13 cellular contexts compared by ENCODE assay signal in genomic region chr9:93186151-93186715, GRCh38. TPM values are rescaled to one million over a fixed set of nuclear protein-coding genes. Genes with fewer than 3 reads are reported as not detected.
DNase-seq lines count a peak whose midpoint lies in the region; ATAC-seq and TF ChIP-seq lines count a peak whose summit lies in the region.
"Had no signal": no experiment of that assay in that cellular context is flagged by ENCODE, and none has a peak within 500 bp of the region (broad histone marks: within the 10 kb centered on the region; RNA-seq: fewer than 3 reads in every experiment).

No MANE protein-coding gene starts in this region.

- H2AFZ ChIP-seq in PC-3 (ENCODE audit: low read length) (no peak overlapping the region), neuronal stem cell (ENCODE audit: low read length) (peak overlapping the region; percentile 68)

- H3K4me1 Mint-ChIP-seq in CD8-positive, alpha-beta memory T cell: peaks cover 8 to 14% (median 8%) of the 10 kb centered on the region in 3 donors
- H3K4me1 Mint-ChIP-seq in glutamatergic neuron (ENCODE audit: low read depth, unreplicated experiment): peaks cover 26% of the 10 kb centered on the region

- ATAC-seq in PC-3 (no peak), HG03280 (IDR thresholded peaks at IDR 0.05; ENCODE audit: unreplicated experiment) (no peak), HG02763 (IDR thresholded peaks at IDR 0.05; ENCODE audit: unreplicated experiment) (no peak), GM21447 (IDR thresholded peaks at IDR 0.05; ENCODE audit: unreplicated experiment) (no peak)
- ATAC-seq: activated naive CD4-positive, alpha-beta T cell treated with anti-CD3 and anti-CD28 coated beads, Interleukin-2, amount 50 U/mL, for 72 hours had no signal

- peaks cover 7% of the 10 kb centered on the region for H3K79me1 ChIP-seq in neuronal stem cell (ENCODE audit: low read depth, low read length)

- H4K20me1 ChIP-seq in PC-3 (ENCODE audit: low read length): no peaks in the 10 kb centered on the region

- intact Hi-C loops in PC-3 (cut with micrococcal nuclease): no loop called here

- peak overlapping the region; percentile 49 for H2AK5ac ChIP-seq in neuronal stem cell (ENCODE audit: low read depth, low read length)

- H2BK5ac ChIP-seq in neuronal stem cell (ENCODE audit: low read length): no peak overlapping the region

- no peaks in the 10 kb centered on the region for H3K36me3 Mint-ChIP-seq in CD8-positive, alpha-beta memory T cell
- H3K36me3 Mint-ChIP-seq in glutamatergic neuron (ENCODE audit: unreplicated experiment): no peaks in the 10 kb centered on the region
- H3K36me3 Mint-ChIP-seq: activated naive CD4-positive, alpha-beta T cell treated with anti-CD3 and anti-CD28 coated beads, Interleukin-2, amount 50 U/mL, for 72 hours had no signal

- no peak overlapping the region for H4K91ac ChIP-seq in neuronal stem cell (ENCODE audit: low read depth, low read length, poor library complexity)

- no peak for DNase-seq in CD8-positive, alpha-beta memory T cell
- no peak for DNase-seq in PC-3
- DNase-seq in glutamatergic neuron: no peak
- DNase-seq in neuronal stem cell (ENCODE audit: low spot score): no peak
- DNase-seq in HEK293T (ENCODE audit: extremely low spot score): no peak
- DNase-seq: activated CD4-positive, alpha-beta T cell treated with anti-CD3 and anti-CD28 coated beads for 48 hours; NCI-H345; tibial artery had no signal

- H3K4me3 Mint-ChIP-seq in CD8-positive, alpha-beta memory T cell: peak overlapping the region; percentile 39 to 87 (median 68)
- H3K4me3 Mint-ChIP-seq in glutamatergic neuron (ENCODE audit: unreplicated experiment): peak overlapping the region; percentile 92

- POLR2A ChIA-PET in CD8-positive, alpha-beta memory T cell (lab: Charles Lee): no interaction called here
- POLR2A ChIA-PET in PC-3 (lab: Charles Lee; ENCODE audit: unreplicated experiment) (no interaction called here), HEK293T (lab: Yijun Ruan, JAX) (no interaction called here)

- H4K8ac ChIP-seq in neuronal stem cell (ENCODE audit: low read depth, low read length): no peak overlapping the region

- no peak for TF ChIP-seq CTCF in PC-3 (conservative IDR thresholded peaks at IDR 0.05; ENCODE audit: low read depth, low read length)
- TF ChIP-seq CTCF in glutamatergic neuron (IDR thresholded peaks at IDR 0.05; ENCODE audit: partially characterized antibody, unreplicated experiment): no peak

- no CpG with 5 or more reads among the region's 13 CpGs for WGBS in neuronal stem cell (ENCODE audit: extremely low coverage in 2 of 2, insufficient read length in 2 of 2, insufficient replicate concordance in 1 of 2), 2 donors

- H3K79me2 ChIP-seq in PC-3 (ENCODE audit: low read length): peaks cover 46% of the 10 kb centered on the region

- H3K4me2 ChIP-seq in PC-3 (ENCODE audit: low read length) (peak overlapping the region; percentile 82), neuronal stem cell (ENCODE audit: insufficient read depth, low read length, poor library complexity, severe bottlenecking) (no peak overlapping the region)

- H3K4me1 ChIP-seq in CD8-positive, alpha-beta memory T cell (ENCODE audit: insufficient read depth, low read length): peaks cover 7% of the 10 kb centered on the region
- H3K4me1 ChIP-seq in PC-3 (ENCODE audit: insufficient read depth, low read length) (peaks cover 13% of the 10 kb centered on the region), neuronal stem cell (ENCODE audit: control insufficient read depth in 2 of 2, insufficient read depth in 1 of 2, low read depth in 1 of 2, low read length in 2 of 2) (peaks cover 13 to 27% of the 10 kb centered on the region in 2 donors)

- H3K9ac ChIP-seq in PC-3 (ENCODE audit: low read length) (peak overlapping the region; percentile 58), neuronal stem cell (ENCODE audit: low read depth, low read length, poor library complexity) (peak overlapping the region; percentile 30)

- peaks cover 15 to 48% of the 10 kb centered on the region in 2 donors for H3K27me3 Mint-ChIP-seq in CD8-positive, alpha-beta memory T cell
- peaks cover 16% of the 10 kb centered on the region for H3K27me3 Mint-ChIP-seq in glutamatergic neuron (ENCODE audit: unreplicated experiment)

- no peaks in the 10 kb centered on the region for H3K36me3 ChIP-seq in CD8-positive, alpha-beta memory T cell (ENCODE audit: insufficient read depth, low read length)
- no peaks in the 10 kb centered on the region for H3K36me3 ChIP-seq in PC-3 (ENCODE audit: low read depth, low read length)
- H3K36me3 ChIP-seq in neuronal stem cell (replicated peaks in 1 of 2; ENCODE audit: control insufficient read depth in 2 of 2, insufficient read depth in 2 of 2, low read length in 2 of 2): no peaks in the 10 kb centered on the region
- H3K36me3 ChIP-seq: tibial artery had no signal

- H3K27ac ChIP-seq in CD8-positive, alpha-beta memory T cell (ENCODE audit: low read depth, low read length): no peak overlapping the region
- H3K27ac ChIP-seq in PC-3 (ENCODE audit: low read length) (peak overlapping the region; percentile 45), neuronal stem cell (replicated peaks; ENCODE audit: low read length) (no peak overlapping the region)
- H3K27ac ChIP-seq: tibial artery had no signal

- BruUV-seq in PC-3 (replicated peaks; lab: Mats Ljungman, UMichigan): no TSS peak

- peak overlapping the region; percentile 31 for H3K14ac ChIP-seq in neuronal stem cell (ENCODE audit: low read length)

- no peaks in the 10 kb centered on the region for H3K9me3 Mint-ChIP-seq in CD8-positive, alpha-beta memory T cell
- peaks cover 15% of the 10 kb centered on the region for H3K9me3 Mint-ChIP-seq in glutamatergic neuron (ENCODE audit: unreplicated experiment)
- H3K9me3 Mint-ChIP-seq: activated naive CD4-positive, alpha-beta T cell treated with anti-CD3 and anti-CD28 coated beads, Interleukin-2, amount 50 U/mL, for 72 hours had no signal

- no peaks in the 10 kb centered on the region for H3K9me2 ChIP-seq in PC-3 (replicated peaks; ENCODE audit: low read length)

- no peak overlapping the region for H2BK15ac ChIP-seq in neuronal stem cell (ENCODE audit: low read length)

- H3F3A ChIP-seq in PC-3 (ENCODE audit: low read length, unreplicated experiment): no peaks in the 10 kb centered on the region

- no peak overlapping the region for H3K27ac Mint-ChIP-seq in CD8-positive, alpha-beta memory T cell
- H3K27ac Mint-ChIP-seq in glutamatergic neuron (ENCODE audit: unreplicated experiment): peak overlapping the region; percentile 93
- H3K27ac Mint-ChIP-seq: activated naive CD4-positive, alpha-beta T cell treated with anti-CD3 and anti-CD28 coated beads, Interleukin-2, amount 50 U/mL, for 72 hours had no signal

- CTCF ChIA-PET in CD8-positive, alpha-beta memory T cell (lab: Charles Lee): no interaction called here
- CTCF ChIA-PET in PC-3 (lab: Charles Lee) (no interaction called here), HEK293T (lab: Yijun Ruan, JAX) (interaction anchor here (0.9 kb wide), 2 partner anchors 15 to 26 kb away, joined by 3 to 4 read pairs; no protein-coding TSS in a partner anchor)

- H3K4me3 ChIP-seq in CD8-positive, alpha-beta memory T cell (ENCODE audit: low read length): no peak overlapping the region
- H3K4me3 ChIP-seq in PC-3 (ENCODE audit: low read length) (peak overlapping the region; percentile 53), neuronal stem cell (ENCODE audit: low read length in 2 of 2) (no peak overlapping the region)
- H3K4me3 ChIP-seq: tibial artery had no signal

- H2BK120ac ChIP-seq in neuronal stem cell (ENCODE audit: low read depth, low read length): no peak overlapping the region

- H3K4ac ChIP-seq in neuronal stem cell (ENCODE audit: low read length): no peak overlapping the region

- peaks cover 23% of the 10 kb centered on the region for H3K27me3 ChIP-seq in CD8-positive, alpha-beta memory T cell (ENCODE audit: insufficient read depth, low read length, poor library complexity, severe bottlenecking)
- H3K27me3 ChIP-seq in PC-3 (ENCODE audit: low read length): no peaks in the 10 kb centered on the region
- peaks cover 0 to 66% (median 40%) of the 10 kb centered on the region in 3 experiments for H3K27me3 ChIP-seq in neuronal stem cell (ENCODE audit: control insufficient read depth in 3 of 3, insufficient read depth in 3 of 3, low read depth in 1 of 3, low read length in 3 of 3)

- H3K23ac ChIP-seq in neuronal stem cell (ENCODE audit: low read depth, low read length, poor library complexity): no peak overlapping the region

- H3K9me3 ChIP-seq in CD8-positive, alpha-beta memory T cell (ENCODE audit: low read length): no peaks in the 10 kb centered on the region
- no peaks in the 10 kb centered on the region for H3K9me3 ChIP-seq in PC-3 (ENCODE audit: low read length)
- no peaks in the 10 kb centered on the region for H3K9me3 ChIP-seq in neuronal stem cell (replicated peaks in 1 of 2; ENCODE audit: control insufficient read depth in 2 of 2, insufficient read depth in 1 of 2, low read depth in 1 of 2, low read length in 2 of 2)
- H3K9me3 ChIP-seq: tibial artery had no signal

- peak overlapping the region; percentile 27 for H3K18ac ChIP-seq in neuronal stem cell (ENCODE audit: low read length)

- H2BK12ac ChIP-seq in neuronal stem cell (ENCODE audit: low read length): no peak overlapping the region

TF ChIP-seq in HEK293T, 16 proteins besides CTCF, POLR2A, EP300 and RAD21 (continues in another document):
- TF ChIP-seq TARDBP (IDR thresholded peaks at IDR 0.05): no peak
- TF ChIP-seq FOXM1 (IDR thresholded peaks at IDR 0.05; ENCODE audit: borderline replicate concordance): no peak
- no peak for TF ChIP-seq NFRKB (IDR thresholded peaks at IDR 0.05)
- no peak for TF ChIP-seq SUZ12 (IDR thresholded peaks at IDR 0.05)
- no peak for TF ChIP-seq PKNOX1 (IDR thresholded peaks at IDR 0.05)
- no peak for TF ChIP-seq FOXA1 (IDR thresholded peaks at IDR 0.05)
- no peak for TF ChIP-seq LEF1 (IDR thresholded peaks at IDR 0.05; ENCODE audit: borderline replicate concordance)

RNA-seq across cellular contexts. Expression of gene WNK2, which starts 2.3 kb away (rescaled TPM):
- total RNA-seq in CD8-positive, alpha-beta memory T cell: under 1 TPM; 0.20 to 0.55 TPM
- not detected for polyA plus RNA-seq in CD8-positive, alpha-beta memory T cell
- total RNA-seq in PC-3 (2014; rRNA removed): 11.7 and 15.5 TPM in 2 replicates
- 336 TPM for total RNA-seq in glutamatergic neuron (ENCODE audit: unreplicated experiment)
- polyA plus RNA-seq in neuronal stem cell (2013, experiment 1 of 2): 22.1 TPM
- polyA plus RNA-seq in neuronal stem cell (2013, experiment 2 of 2): 22.8 TPM
- total RNA-seq: osteocyte had no signal

RNA-seq across cellular contexts. Expression of gene NINJ1, which starts 52.2 kb away (rescaled TPM):
- total RNA-seq in CD8-positive, alpha-beta memory T cell: 10 to 100 TPM; 59.9 to 62.9 TPM
- 103 TPM for polyA plus RNA-seq in CD8-positive, alpha-beta memory T cell
- total RNA-seq in PC-3 (2014; rRNA removed) (28.8 and 30.5 TPM in 2 replicates), glutamatergic neuron (ENCODE audit: unreplicated experiment) (29.4 TPM)
- polyA plus RNA-seq in neuronal stem cell (2013, experiment 1 of 2): 36.0 TPM
- polyA plus RNA-seq in neuronal stem cell (2013, experiment 2 of 2): 35.7 TPM

Comparison
In these comparisons a context has a peak if more than half of its experiments do, and no peak if none do; other contexts are left out.
1. RNA of gene WNK2, which starts 2.3 kb away (total RNA-seq): 336 TPM in glutamatergic neuron (single experiment); 11.7 to 15.5 TPM in PC-3 and 0.20 to 0.55 TPM in CD8-positive, alpha-beta memory T cell; every median in the first group is over 10 times any median in the second.